ENCODE assay signal across 15 cellular contexts in the genomic region with DNA sequence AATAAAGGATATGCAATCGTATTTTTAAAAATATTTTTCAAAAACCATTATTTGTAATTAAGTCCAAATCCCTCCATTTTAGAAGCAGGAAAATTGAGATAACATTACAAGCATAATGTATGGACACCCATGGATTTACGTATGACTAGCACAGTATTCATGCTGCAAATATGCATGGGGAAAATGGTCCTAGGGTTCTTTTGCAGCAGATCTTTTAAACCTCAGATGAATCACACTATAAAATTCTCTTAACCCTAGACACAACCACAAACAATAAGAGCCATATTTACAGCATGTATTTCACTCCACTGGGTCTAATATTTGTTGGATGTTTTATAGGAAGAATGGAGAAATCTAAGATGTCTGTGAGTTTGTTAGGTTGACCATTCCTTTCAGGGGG.
DNase-seq lines count a peak whose midpoint lies in the region; ATAC-seq and TF ChIP-seq lines count a peak whose summit lies in the region.
"Had no signal": no experiment of that assay in that cellular context is flagged by ENCODE, and none has a peak within 500 bp of the region (broad histone marks: within the 10 kb centered on the region; RNA-seq: fewer than 3 reads in every experiment).

No MANE protein-coding gene starts in this region.

- no peak overlapping the region for H3K4me3 Mint-ChIP-seq in activated CD4-positive, alpha-beta T cell treated with anti-CD3 and anti-CD28 coated beads for 36 hours
- H3K4me3 Mint-ChIP-seq: activated T-cell treated with anti-CD3 and anti-CD28 coated beads, Interleukin-2, amount 50 U/mL, for 4 hours; naive thymus-derived CD4-positive, alpha-beta T cell; stimulated activated naive CD8-positive, alpha-beta T cell treated with anti-CD3 and anti-CD28 coated beads, Interleukin-15, Interleukin-2, amounts not matched to agents 100 ng/mL and 50 ng/mL, for 24 hours had no signal

- H3K9me3 ChIP-seq in RWPE2 (ENCODE audit: severe bottlenecking): no peaks in the 10 kb centered on the region

- no peaks in the 10 kb centered on the region for H3K36me3 Mint-ChIP-seq in activated CD4-positive, alpha-beta T cell treated with anti-CD3 and anti-CD28 coated beads for 36 hours (ENCODE audit: low read depth)
- H3K36me3 Mint-ChIP-seq: naive thymus-derived CD4-positive, alpha-beta T cell had no signal

- H3K27ac ChIP-seq in RWPE2 (ENCODE audit: poor library complexity, severe bottlenecking): peak overlapping the region; percentile 75

- no peaks in the 10 kb centered on the region for H3K4me1 Mint-ChIP-seq in activated CD4-positive, alpha-beta T cell treated with anti-CD3 and anti-CD28 coated beads for 36 hours
- H3K4me1 Mint-ChIP-seq: naive thymus-derived CD4-positive, alpha-beta T cell had no signal

- H3K27ac Mint-ChIP-seq in activated CD4-positive, alpha-beta T cell treated with anti-CD3 and anti-CD28 coated beads for 36 hours: no peak overlapping the region
- H3K27ac Mint-ChIP-seq: naive thymus-derived CD4-positive, alpha-beta T cell; stimulated activated naive CD8-positive, alpha-beta T cell treated with anti-CD3 and anti-CD28 coated beads, Interleukin-15, Interleukin-2, amounts not matched to agents 100 ng/mL and 50 ng/mL, for 24 hours had no signal

- H3K27me3 ChIP-seq in RWPE2 (ENCODE audit: insufficient read depth, poor library complexity, severe bottlenecking): no peaks in the 10 kb centered on the region

- intact Hi-C loops in activated CD4-positive, alpha-beta T cell treated with anti-CD3 and anti-CD28 coated beads for 36 hours (cut with DNase I, micrococcal nuclease): no loop called here

- DNase-seq in GM04504 (ENCODE audit: low read depth) (peak; percentile 36), RWPE2 (ENCODE audit: low spot score) (no peak), fibroblast of pulmonary artery (ENCODE audit: low read depth) (peak; percentile 71), stromal cell of bone marrow (ENCODE audit: low read depth) (peak; percentile 51), 8988T (no peak)
- DNase-seq in activated CD4-positive, alpha-beta T cell treated with anti-CD3 and anti-CD28 coated beads for 36 hours: no peak
- DNase-seq: activated T-cell treated with anti-CD3 and anti-CD28 coated beads, Interleukin-2, amount 50 U/mL, for 4 hours; amygdala; Calu3; head of caudate nucleus; naive thymus-derived CD4-positive, alpha-beta T cell; NCI-H1048; right cardiac atrium had no signal

- TF ChIP-seq CTCF in RWPE2 (IDR thresholded peaks at IDR 0.05; ENCODE audit: poor library complexity, severe bottlenecking): no peak
- TF ChIP-seq CTCF in fibroblast of pulmonary artery (IDR thresholded peaks at IDR 0.05; ENCODE audit: low read length, missing control alignments): no peak

- peaks cover 16% of the 10 kb centered on the region for H3K4me1 ChIP-seq in RWPE2 (ENCODE audit: insufficient read depth, poor library complexity, severe bottlenecking)

- no peaks in the 10 kb centered on the region for H3K9me3 Mint-ChIP-seq in activated CD4-positive, alpha-beta T cell treated with anti-CD3 and anti-CD28 coated beads for 36 hours (ENCODE audit: low read depth)
- H3K9me3 Mint-ChIP-seq: activated T-cell treated with anti-CD3 and anti-CD28 coated beads, Interleukin-2, amount 50 U/mL, for 4 hours; stimulated activated naive CD8-positive, alpha-beta T cell treated with anti-CD3 and anti-CD28 coated beads, Interleukin-15, Interleukin-2, amounts not matched to agents 100 ng/mL and 50 ng/mL, for 24 hours had no signal

- POLR2A ChIA-PET in activated CD4-positive, alpha-beta T cell treated with anti-CD3 and anti-CD28 coated beads for 36 hours (lab: Charles Lee): no interaction called here

- no peaks in the 10 kb centered on the region for H3K36me3 ChIP-seq in RWPE2 (ENCODE audit: low read depth)

- peak; percentile 99 for ATAC-seq in RWPE2 (ENCODE audit: low read depth)
- no peak for ATAC-seq in GM18502 (IDR thresholded peaks at IDR 0.05; ENCODE audit: poor library complexity, unreplicated experiment)
- no peak for ATAC-seq in activated CD4-positive, alpha-beta T cell treated with anti-CD3 and anti-CD28 coated beads for 36 hours
- ATAC-seq: activated T-cell treated with anti-CD3 and anti-CD28 coated beads, Interleukin-2, amount 50 U/mL, for 4 hours; naive thymus-derived CD4-positive, alpha-beta T cell; right cardiac atrium had no signal

- peaks cover 6% of the 10 kb centered on the region for H3K27me3 Mint-ChIP-seq in activated CD4-positive, alpha-beta T cell treated with anti-CD3 and anti-CD28 coated beads for 36 hours

- CTCF ChIA-PET in activated CD4-positive, alpha-beta T cell treated with anti-CD3 and anti-CD28 coated beads for 36 hours (lab: Charles Lee): no interaction called here

- H3K4me3 ChIP-seq in RWPE2 (ENCODE audit: severe bottlenecking) (no peak overlapping the region), fibroblast of pulmonary artery (replicated peaks; ENCODE audit: low read depth, low read length) (no peak overlapping the region)

Comparison
In these comparisons a context has a peak if more than half of its experiments do, and no peak if none do; other contexts are left out.
1. DNase-seq: peak in GM04504 (single experiment), fibroblast of pulmonary artery (single experiment) and stromal cell of bone marrow (single experiment); none in RWPE2 (single experiment), 8988T (single experiment) and activated CD4-positive, alpha-beta T cell treated with anti-CD3 and anti-CD28 coated beads for 36 hours (single experiment).